ENCODE assay signal across 23 cellular contexts in the genomic region with DNA sequence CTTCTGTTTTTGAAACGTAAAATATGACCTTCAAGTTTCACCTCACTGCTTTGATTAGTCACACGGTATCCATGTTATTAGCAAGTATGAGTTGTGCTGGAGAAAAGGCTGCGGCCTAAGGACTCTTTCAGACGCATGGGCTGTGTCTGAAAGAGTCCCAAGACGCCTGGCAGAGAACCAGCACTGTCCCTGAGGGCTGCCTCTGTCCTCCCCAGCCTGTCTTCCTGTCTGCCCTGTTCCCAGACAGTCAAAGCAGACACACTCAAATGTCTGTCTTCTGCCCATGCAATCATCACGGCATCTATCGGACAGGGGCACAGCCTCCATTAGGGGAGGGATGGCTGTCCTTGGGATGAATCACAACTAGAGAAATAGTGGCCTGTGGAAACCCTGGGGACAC.
DNase-seq lines count a peak whose midpoint lies in the region; ATAC-seq, FAIRE-seq and TF ChIP-seq lines count a peak whose summit lies in the region.
"Had no signal": no experiment of that assay in that cellular context is flagged by ENCODE, and none has a peak within 500 bp of the region (broad histone marks: within the 10 kb centered on the region; RNA-seq: fewer than 3 reads in every experiment).

No MANE protein-coding gene starts in this region.

- DNase-seq in Right ventricle myocardium superior (peak; percentile 52), cardiac septum (ENCODE audit: low spot score) (no peak), H1 (ENCODE audit: low read depth in 1 of 2, low spot score in 2 of 2) (no peak), medulla oblongata (ENCODE audit: extremely low spot score) (peak; percentile 49), cortex of kidney (lab: John Stamatoyannopoulos, UW) (no peak), GM03348 (ENCODE audit: low spot score) (no peak)
- no peak for DNase-seq in activated CD4-positive, CD25-positive, alpha-beta regulatory T cell (lab: John Stamatoyannopoulos, UW)
- DNase-seq: activated CD4-positive, alpha-beta memory T cell treated with anti-CD3 and anti-CD28 coated beads, Interleukin-2, amount 10 ng/mL, durations not matched to agents 7 days and 5 days; activated effector memory CD4-positive, alpha-beta T cell treated with anti-CD3 and anti-CD28 coated beads, Interleukin-2, amount 50 U/mL, for 16 hours; activated naive CD8-positive, alpha-beta T cell treated with anti-CD3 and anti-CD28 coated beads, Interleukin-2, amount 10 ng/mL, durations not matched to agents 7 days and 5 days; DMS53; effector CD8-positive, alpha-beta T cell; GF-D8; mesendoderm; NCI-H1930; NCI-H2227 treated with DMSO at 0.1 percent for 48 hours; stimulated activated naive CD8-positive, alpha-beta T cell treated with anti-CD3 and anti-CD28 coated beads, Interleukin-15, Interleukin-2, amounts not matched to agents 100 U/mL and 50 U/mL, for 24 hours had no signal

- no peaks in the 10 kb centered on the region for H3K9me3 ChIP-seq in H1 (ENCODE audit: insufficient read depth in 2 of 2, low read depth in 1 of 2, low read length in 1 of 2)
- H3K9me3 ChIP-seq: A549, psoas muscle had no signal

- no peak overlapping the region for H3K4me2 ChIP-seq in H1 (ENCODE audit: insufficient read depth in 1 of 2, low read depth in 2 of 2, low read length in 2 of 2)
- H3K4me2 ChIP-seq: A549 had no signal

- H3K27me3 ChIP-seq in H1 (replicated peaks in 1 of 4; ENCODE audit: control insufficient read depth in 3 of 4, extremely low read depth in 1 of 4, insufficient read depth in 3 of 4, low read length in 3 of 4) = no peaks in the 10 kb centered on the region

- no peak overlapping the region for H3K4me3 ChIP-seq in H1 (ENCODE audit: extremely low read depth in 1 of 4, insufficient read depth in 2 of 4, low read depth in 3 of 4, low read length in 4 of 4)
- H3K4me3 ChIP-seq: A549, psoas muscle had no signal

- intact Hi-C loops in Right ventricle myocardium superior (cut with DNase I) = no loop called here
- intact Hi-C loops in cardiac septum (cut with DNase I) = no loop called here

- no peak overlapping the region for H4K8ac ChIP-seq in H1 (ENCODE audit: extremely low read depth, insufficient read depth, low read length)

- no peak for TF ChIP-seq RAD21 in H1 (IDR thresholded peaks at IDR 0.05 in 1 of 2, conservative IDR thresholded peaks at IDR 0.05 in 1 of 2; ENCODE audit: low read depth in 2 of 2, low read length in 2 of 2)

- H2BK15ac ChIP-seq in H1 (ENCODE audit: low read length) = no peak overlapping the region

- WGBS in H1 (ENCODE audit: extremely low coverage in 1 of 2, insufficient coverage in 1 of 2, insufficient read length in 1 of 2, insufficient replicate concordance in 2 of 2, low coverage in 1 of 2, low lambda C conversion rate in 2 of 2, missing lambda C conversion rate in 1 of 2), 2 experiments = 89% methylated on average over 7 of the region's 7 CpGs; no CpG with 5 or more reads in 1 of the 2 experiments

- no peak overlapping the region for H3K14ac ChIP-seq in H1 (ENCODE audit: insufficient read length)

- H2BK12ac ChIP-seq in H1 (ENCODE audit: low read depth, low read length) = no peak overlapping the region

- H4K5ac ChIP-seq in H1 (ENCODE audit: insufficient read length, low read depth, low read length) = no peak overlapping the region

- H4K20me1 ChIP-seq in H1 (replicated peaks in 1 of 2; ENCODE audit: control insufficient read depth in 1 of 2, insufficient read depth in 2 of 2, low read length in 2 of 2) = peaks cover 0 to 3% of the 10 kb centered on the region in 2 experiments

- H3K56ac ChIP-seq in H1 (replicated peaks; ENCODE audit: insufficient read length, low read depth, low read length) = no peak overlapping the region

- TF ChIP-seq POLR2A in H1 (IDR thresholded peaks at IDR 0.05; ENCODE audit: control extremely low read depth in 1 of 2, low read depth in 2 of 2, low read length in 2 of 2) = no peak

- no peaks in the 10 kb centered on the region; the same call in 1 of the 2 replicates for H3K23me2 ChIP-seq in H1 (ENCODE audit: low read depth, low read length)

- H3K79me2 ChIP-seq in H1 (ENCODE audit: control insufficient read depth in 1 of 2, insufficient read depth in 2 of 2, low read length in 2 of 2) = no peaks in the 10 kb centered on the region

- no peak overlapping the region for H3K23ac ChIP-seq in H1 (ENCODE audit: insufficient read length)

- H3K9ac ChIP-seq in H1 (replicated peaks in 1 of 4; ENCODE audit: extremely low read depth in 1 of 4, low read depth in 3 of 4, low read length in 3 of 4) = no peak overlapping the region

- peak overlapping the region; percentile 27; the same call in 1 of the 2 replicates for H3K27ac ChIP-seq in H1 (ENCODE audit: low read depth, low read length)
- H3K27ac ChIP-seq: A549, psoas muscle had no signal

- no peak overlapping the region for H2AFZ ChIP-seq in H1 (ENCODE audit: low read length)

- H3K4ac ChIP-seq in H1 (replicated peaks; ENCODE audit: insufficient read length, low read depth, low read length) = no peak overlapping the region

- no peak for TF ChIP-seq CTCF in H1 (IDR thresholded peaks at IDR 0.05; ENCODE audit: control extremely low read depth in 1 of 3, insufficient read depth in 1 of 3, low read depth in 1 of 3, low read length in 3 of 3)

- H4K91ac ChIP-seq in H1 (replicated peaks; ENCODE audit: insufficient read length, low read length) = no peak overlapping the region

- H3K79me1 ChIP-seq in H1 (ENCODE audit: low read depth, low read length) = no peaks in the 10 kb centered on the region

- no peaks in the 10 kb centered on the region for H3K4me1 ChIP-seq in H1 (replicated peaks in 1 of 4; ENCODE audit: control insufficient read depth in 3 of 4, insufficient read depth in 4 of 4, low read length in 3 of 4)
- H3K4me1 ChIP-seq: A549, psoas muscle had no signal

- ATAC-seq in Right ventricle myocardium superior (ENCODE audit: poor library complexity) (no peak), HG03342 (IDR thresholded peaks at IDR 0.05; ENCODE audit: unreplicated experiment) (no peak)
- ATAC-seq: activated CD4-positive, CD25-positive, alpha-beta regulatory T cell treated with anti-CD3 and anti-CD28 coated beads, Interleukin-2, amount 50 U/mL, for 24 hours; psoas muscle; stimulated activated naive CD8-positive, alpha-beta T cell treated with anti-CD3 and anti-CD28 coated beads, Interleukin-15, Interleukin-2, amounts not matched to agents 100 U/mL and 50 U/mL, for 24 hours; T-cell had no signal

- H2BK120ac ChIP-seq in H1 (replicated peaks; ENCODE audit: low read depth, low read length) = no peak overlapping the region

- no peak overlapping the region for H2AK5ac ChIP-seq in H1 (ENCODE audit: low read depth, low read length)

- CTCF ChIA-PET in H1 (lab: Charles Lee; ENCODE audit: partially characterized antibody) = no interaction called here

- peaks cover 0 to 9% (median 6%) of the 10 kb centered on the region in 4 experiments; a peak in 5 of 8 replicates for H3K36me3 ChIP-seq in H1 (ENCODE audit: control insufficient read depth in 2 of 4, insufficient read depth in 4 of 4, low read length in 3 of 4)

- TF ChIP-seq EP300 in H1 (IDR thresholded peaks at IDR 0.05; ENCODE audit: borderline replicate concordance in 1 of 2, low read depth in 2 of 2, low read length in 2 of 2) = no peak

- H3K18ac ChIP-seq in H1 (ENCODE audit: extremely low read depth, low read length) = no peak overlapping the region

- POLR2A ChIA-PET in H1 (lab: Charles Lee; ENCODE audit: partially characterized antibody) = interaction anchor here (1.3 kb wide), 1 partner anchor 11 kb away, joined by 3 read pairs; no protein-coding TSS in a partner anchor

- H2BK20ac ChIP-seq in H1 (ENCODE audit: low read length) = no peak overlapping the region

- H2BK5ac ChIP-seq in H1 (ENCODE audit: low read depth, low read length) = no peak overlapping the region

- FAIRE-seq in H1 (lab: Jason Lieb, UNC) = no peak
- FAIRE-seq: RCC 7860 had no signal

TF ChIP-seq in H1, 55 proteins besides CTCF, POLR2A, EP300 and RAD21 (continues in another document):
- TF ChIP-seq SUZ12 (IDR thresholded peaks at IDR 0.05; ENCODE audit: low read length) (no peak), SIRT6 (IDR thresholded peaks at IDR 0.05; ENCODE audit: low read length) (no peak), FOSL1 (IDR thresholded peaks at IDR 0.05; ENCODE audit: insufficient read depth, low read depth, low read length) (no peak), USF2 (IDR thresholded peaks at IDR 0.05; ENCODE audit: low read length) (no peak), KDM4A (IDR thresholded peaks at IDR 0.05; ENCODE audit: low read depth, low read length, severe bottlenecking) (no peak), EGR1 (IDR thresholded peaks at IDR 0.05; ENCODE audit: borderline replicate concordance, low read depth, low read length) (no peak), MAFK (IDR thresholded peaks at IDR 0.05; ENCODE audit: low read depth, low read length) (no peak)

Comparison
In these comparisons a context has a peak if more than half of its experiments do, and no peak if none do; other contexts are left out.
1. DNase-seq: peak in Right ventricle myocardium superior (single experiment) and medulla oblongata (single experiment); none in cardiac septum (single experiment), H1 (0 of 2), cortex of kidney (single experiment), activated CD4-positive, CD25-positive, alpha-beta regulatory T cell (0 of 4) and GM03348 (single experiment).